In genomic region chr5:172832383-172833315, GRCh38 we compare ENCODE assay signal across 1 cellular context.
A peak's percentile ranks its signal among the peaks of the same experiment; 100 is the strongest.
TF ChIP-seq lines count a peak whose summit lies in the region.

No MANE protein-coding gene starts in this region.

TF ChIP-seq in HepG2, 621 proteins besides CTCF, POLR2A, EP300 and RAD21 (continued from another document and continues in another):
- peak; percentile 89 for TF ChIP-seq MYC (CRISPR knock-in tag; IDR thresholded peaks at IDR 0.05; ENCODE audit: borderline replicate concordance)
- TF ChIP-seq KLF9 (CRISPR knock-in tag; IDR thresholded peaks at IDR 0.05; ENCODE audit: low read depth): no peak
- TF ChIP-seq ZEB1 (IDR thresholded peaks at IDR 0.05; ENCODE audit: insufficient replicate concordance, low read depth): no peak
- no peak for TF ChIP-seq ZFP91 (CRISPR knock-in tag; IDR thresholded peaks at IDR 0.05; ENCODE audit: borderline replicate concordance)
- no peak for TF ChIP-seq SRF (IDR thresholded peaks at IDR 0.05; ENCODE audit: low read depth, low read length)
- no peak for TF ChIP-seq REXO4 (CRISPR knock-in tag; IDR thresholded peaks at IDR 0.05; ENCODE audit: borderline replicate concordance)
- TF ChIP-seq MED1 (CRISPR knock-in tag; IDR thresholded peaks at IDR 0.05): peak; percentile 92
- TF ChIP-seq ZNF451 (CRISPR knock-in tag; IDR thresholded peaks at IDR 0.05): 0 out of 2 replicates have a peak, but pooled peaks have one; percentile 60
- no peak for TF ChIP-seq RFX3 (CRISPR knock-in tag; IDR thresholded peaks at IDR 0.05)
- no peak for TF ChIP-seq ZSCAN20 (CRISPR knock-in tag; IDR thresholded peaks at IDR 0.05; ENCODE audit: borderline replicate concordance)
- TF ChIP-seq ISX (CRISPR knock-in tag; conservative IDR thresholded peaks at IDR 0.05): no peak
- TF ChIP-seq RXRB (CRISPR knock-in tag; IDR thresholded peaks at IDR 0.05; ENCODE audit: borderline replicate concordance): peak; percentile 83
- TF ChIP-seq MLX (CRISPR knock-in tag; IDR thresholded peaks at IDR 0.05): peak; percentile 92
- no peak for TF ChIP-seq EHMT2 (IDR thresholded peaks at IDR 0.05; ENCODE audit: borderline replicate concordance, low read depth, low read length)
- TF ChIP-seq HHEX (CRISPR knock-in tag; IDR thresholded peaks at IDR 0.05): no peak
- TF ChIP-seq NR2F1 (CRISPR knock-in tag; IDR thresholded peaks at IDR 0.05): peak in 1 of 2 experiments; percentile 19; a peak in 1 of 4 replicates
- no peak for TF ChIP-seq HNRNPL (IDR thresholded peaks at IDR 0.05; ENCODE audit: low read depth, low read length)
- no peak for TF ChIP-seq ZMAT3 (CRISPR knock-in tag; conservative IDR thresholded peaks at IDR 0.05)
- no peak for TF ChIP-seq HINFP (CRISPR knock-in tag; IDR thresholded peaks at IDR 0.05; ENCODE audit: low read depth)
- TF ChIP-seq ARNT2 (CRISPR knock-in tag; IDR thresholded peaks at IDR 0.05; ENCODE audit: low read depth): no peak
- TF ChIP-seq ELF3 (CRISPR knock-in tag; IDR thresholded peaks at IDR 0.05): peak; percentile 64
- TF ChIP-seq, protein P1, sequence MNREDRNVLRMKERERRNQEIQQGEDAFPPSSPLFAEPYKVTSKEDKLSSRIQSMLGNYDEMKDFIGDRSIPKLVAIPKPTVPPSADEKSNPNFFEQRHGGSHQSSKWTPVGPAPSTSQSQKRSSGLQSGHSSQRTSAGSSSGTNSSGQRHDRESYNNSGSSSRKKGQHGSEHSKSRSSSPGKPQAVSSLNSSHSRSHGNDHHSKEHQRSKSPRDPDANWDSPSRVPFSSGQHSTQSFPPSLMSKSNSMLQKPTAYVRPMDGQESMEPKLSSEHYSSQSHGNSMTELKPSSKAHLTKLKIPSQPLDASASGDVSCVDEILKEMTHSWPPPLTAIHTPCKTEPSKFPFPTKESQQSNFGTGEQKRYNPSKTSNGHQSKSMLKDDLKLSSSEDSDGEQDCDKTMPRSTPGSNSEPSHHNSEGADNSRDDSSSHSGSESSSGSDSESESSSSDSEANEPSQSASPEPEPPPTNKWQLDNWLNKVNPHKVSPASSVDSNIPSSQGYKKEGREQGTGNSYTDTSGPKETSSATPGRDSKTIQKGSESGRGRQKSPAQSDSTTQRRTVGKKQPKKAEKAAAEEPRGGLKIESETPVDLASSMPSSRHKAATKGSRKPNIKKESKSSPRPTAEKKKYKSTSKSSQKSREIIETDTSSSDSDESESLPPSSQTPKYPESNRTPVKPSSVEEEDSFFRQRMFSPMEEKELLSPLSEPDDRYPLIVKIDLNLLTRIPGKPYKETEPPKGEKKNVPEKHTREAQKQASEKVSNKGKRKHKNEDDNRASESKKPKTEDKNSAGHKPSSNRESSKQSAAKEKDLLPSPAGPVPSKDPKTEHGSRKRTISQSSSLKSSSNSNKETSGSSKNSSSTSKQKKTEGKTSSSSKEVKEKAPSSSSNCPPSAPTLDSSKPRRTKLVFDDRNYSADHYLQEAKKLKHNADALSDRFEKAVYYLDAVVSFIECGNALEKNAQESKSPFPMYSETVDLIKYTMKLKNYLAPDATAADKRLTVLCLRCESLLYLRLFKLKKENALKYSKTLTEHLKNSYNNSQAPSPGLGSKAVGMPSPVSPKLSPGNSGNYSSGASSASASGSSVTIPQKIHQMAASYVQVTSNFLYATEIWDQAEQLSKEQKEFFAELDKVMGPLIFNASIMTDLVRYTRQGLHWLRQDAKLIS (CRISPR knock-in tag; IDR thresholded peaks at IDR 0.05): no peak
- no peak for TF ChIP-seq SATB2 (CRISPR knock-in tag; IDR thresholded peaks at IDR 0.05)
- 0 out of 2 replicates have a peak, but pooled peaks have one; percentile 45 for TF ChIP-seq SRY (CRISPR knock-in tag; IDR thresholded peaks at IDR 0.05)
- peak; percentile 39; the same call in 1 of the 2 replicates for TF ChIP-seq ZFX (CRISPR knock-in tag; IDR thresholded peaks at IDR 0.05; ENCODE audit: low read depth)
- TF ChIP-seq ZNF232 (CRISPR knock-in tag; IDR thresholded peaks at IDR 0.05; ENCODE audit: borderline replicate concordance): no peak
- TF ChIP-seq HNF4G (IDR thresholded peaks at IDR 0.05; ENCODE audit: borderline replicate concordance, low read depth, low read length): peak; percentile 30; the same call in 1 of the 2 replicates
- 0 out of 2 replicates have a peak, but pooled peaks have one; percentile 35 for TF ChIP-seq HNF4G (CRISPR knock-in tag; IDR thresholded peaks at IDR 0.05; ENCODE audit: borderline replicate concordance, low read depth)
- TF ChIP-seq MAX (IDR thresholded peaks at IDR 0.05): peak; percentile 90
- no peak for TF ChIP-seq SMARCE1 (IDR thresholded peaks at IDR 0.05; ENCODE audit: borderline replicate concordance)
- TF ChIP-seq THAP11 (CRISPR knock-in tag; IDR thresholded peaks at IDR 0.05): no peak
- TF ChIP-seq, protein P2, sequence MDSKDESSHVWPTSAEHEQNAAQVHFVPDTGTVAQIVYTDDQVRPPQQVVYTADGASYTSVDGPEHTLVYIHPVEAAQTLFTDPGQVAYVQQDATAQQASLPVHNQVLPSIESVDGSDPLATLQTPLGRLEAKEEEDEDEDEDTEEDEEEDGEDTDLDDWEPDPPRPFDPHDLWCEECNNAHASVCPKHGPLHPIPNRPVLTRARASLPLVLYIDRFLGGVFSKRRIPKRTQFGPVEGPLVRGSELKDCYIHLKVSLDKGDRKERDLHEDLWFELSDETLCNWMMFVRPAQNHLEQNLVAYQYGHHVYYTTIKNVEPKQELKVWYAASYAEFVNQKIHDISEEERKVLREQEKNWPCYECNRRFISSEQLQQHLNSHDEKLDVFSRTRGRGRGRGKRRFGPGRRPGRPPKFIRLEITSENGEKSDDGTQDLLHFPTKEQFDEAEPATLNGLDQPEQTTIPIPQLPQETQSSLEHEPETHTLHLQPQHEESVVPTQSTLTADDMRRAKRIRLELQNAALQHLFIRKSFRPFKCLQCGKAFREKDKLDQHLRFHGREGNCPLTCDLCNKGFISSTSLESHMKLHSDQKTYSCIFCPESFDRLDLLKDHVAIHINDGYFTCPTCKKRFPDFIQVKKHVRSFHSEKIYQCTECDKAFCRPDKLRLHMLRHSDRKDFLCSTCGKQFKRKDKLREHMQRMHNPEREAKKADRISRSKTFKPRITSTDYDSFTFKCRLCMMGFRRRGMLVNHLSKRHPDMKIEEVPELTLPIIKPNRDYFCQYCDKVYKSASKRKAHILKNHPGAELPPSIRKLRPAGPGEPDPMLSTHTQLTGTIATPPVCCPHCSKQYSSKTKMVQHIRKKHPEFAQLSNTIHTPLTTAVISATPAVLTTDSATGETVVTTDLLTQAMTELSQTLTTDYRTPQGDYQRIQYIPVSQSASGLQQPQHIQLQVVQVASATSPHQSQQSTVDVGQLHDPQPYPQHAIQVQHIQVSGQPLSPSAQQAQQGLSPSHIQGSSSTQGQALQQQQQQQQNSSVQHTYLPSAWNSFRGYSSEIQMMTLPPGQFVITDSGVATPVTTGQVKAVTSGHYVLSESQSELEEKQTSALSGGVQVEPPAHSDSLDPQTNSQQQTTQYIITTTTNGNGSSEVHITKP (CRISPR knock-in tag; IDR thresholded peaks at IDR 0.05; ENCODE audit: low read depth): peak; percentile 11; the same call in 1 of the 2 replicates
- TF ChIP-seq ZBTB38 (CRISPR knock-in tag; IDR thresholded peaks at IDR 0.05): no peak
- no peak for TF ChIP-seq E2F5 (CRISPR knock-in tag; conservative IDR thresholded peaks at IDR 0.05)
- TF ChIP-seq, protein P3, sequence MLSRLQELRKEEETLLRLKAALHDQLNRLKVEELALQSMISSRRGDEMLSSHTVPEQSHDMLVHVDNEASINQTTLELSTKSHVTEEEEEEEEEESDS (CRISPR knock-in tag; IDR thresholded peaks at IDR 0.05; ENCODE audit: borderline replicate concordance): no peak
- TF ChIP-seq ZMYM2 (CRISPR knock-in tag; IDR thresholded peaks at IDR 0.05): peak; percentile 57; the same call in 1 of the 2 replicates
- 0 out of 2 replicates have a peak, but pooled peaks have one; percentile 9 for TF ChIP-seq GATAD1 (CRISPR knock-in tag; IDR thresholded peaks at IDR 0.05)
- TF ChIP-seq, protein P4, sequence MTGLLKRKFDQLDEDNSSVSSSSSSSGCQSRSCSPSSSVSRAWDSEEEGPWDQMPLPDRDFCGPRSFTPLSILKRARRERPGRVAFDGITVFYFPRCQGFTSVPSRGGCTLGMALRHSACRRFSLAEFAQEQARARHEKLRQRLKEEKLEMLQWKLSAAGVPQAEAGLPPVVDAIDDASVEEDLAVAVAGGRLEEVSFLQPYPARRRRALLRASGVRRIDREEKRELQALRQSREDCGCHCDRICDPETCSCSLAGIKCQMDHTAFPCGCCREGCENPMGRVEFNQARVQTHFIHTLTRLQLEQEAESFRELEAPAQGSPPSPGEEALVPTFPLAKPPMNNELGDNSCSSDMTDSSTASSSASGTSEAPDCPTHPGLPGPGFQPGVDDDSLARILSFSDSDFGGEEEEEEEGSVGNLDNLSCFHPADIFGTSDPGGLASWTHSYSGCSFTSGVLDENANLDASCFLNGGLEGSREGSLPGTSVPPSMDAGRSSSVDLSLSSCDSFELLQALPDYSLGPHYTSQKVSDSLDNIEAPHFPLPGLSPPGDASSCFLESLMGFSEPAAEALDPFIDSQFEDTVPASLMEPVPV (CRISPR knock-in tag; IDR thresholded peaks at IDR 0.05): 0 out of 2 replicates have a peak, but pooled peaks have one; percentile 7
- TF ChIP-seq SAP130 (CRISPR knock-in tag; IDR thresholded peaks at IDR 0.05; ENCODE audit: low read depth): peak; percentile 79
- TF ChIP-seq, protein P5, sequence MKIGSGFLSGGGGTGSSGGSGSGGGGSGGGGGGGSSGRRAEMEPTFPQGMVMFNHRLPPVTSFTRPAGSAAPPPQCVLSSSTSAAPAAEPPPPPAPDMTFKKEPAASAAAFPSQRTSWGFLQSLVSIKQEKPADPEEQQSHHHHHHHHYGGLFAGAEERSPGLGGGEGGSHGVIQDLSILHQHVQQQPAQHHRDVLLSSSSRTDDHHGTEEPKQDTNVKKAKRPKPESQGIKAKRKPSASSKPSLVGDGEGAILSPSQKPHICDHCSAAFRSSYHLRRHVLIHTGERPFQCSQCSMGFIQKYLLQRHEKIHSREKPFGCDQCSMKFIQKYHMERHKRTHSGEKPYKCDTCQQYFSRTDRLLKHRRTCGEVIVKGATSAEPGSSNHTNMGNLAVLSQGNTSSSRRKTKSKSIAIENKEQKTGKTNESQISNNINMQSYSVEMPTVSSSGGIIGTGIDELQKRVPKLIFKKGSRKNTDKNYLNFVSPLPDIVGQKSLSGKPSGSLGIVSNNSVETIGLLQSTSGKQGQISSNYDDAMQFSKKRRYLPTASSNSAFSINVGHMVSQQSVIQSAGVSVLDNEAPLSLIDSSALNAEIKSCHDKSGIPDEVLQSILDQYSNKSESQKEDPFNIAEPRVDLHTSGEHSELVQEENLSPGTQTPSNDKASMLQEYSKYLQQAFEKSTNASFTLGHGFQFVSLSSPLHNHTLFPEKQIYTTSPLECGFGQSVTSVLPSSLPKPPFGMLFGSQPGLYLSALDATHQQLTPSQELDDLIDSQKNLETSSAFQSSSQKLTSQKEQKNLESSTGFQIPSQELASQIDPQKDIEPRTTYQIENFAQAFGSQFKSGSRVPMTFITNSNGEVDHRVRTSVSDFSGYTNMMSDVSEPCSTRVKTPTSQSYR (CRISPR knock-in tag; IDR thresholded peaks at IDR 0.05; ENCODE audit: borderline replicate concordance): no peak
- TF ChIP-seq, protein P6, sequence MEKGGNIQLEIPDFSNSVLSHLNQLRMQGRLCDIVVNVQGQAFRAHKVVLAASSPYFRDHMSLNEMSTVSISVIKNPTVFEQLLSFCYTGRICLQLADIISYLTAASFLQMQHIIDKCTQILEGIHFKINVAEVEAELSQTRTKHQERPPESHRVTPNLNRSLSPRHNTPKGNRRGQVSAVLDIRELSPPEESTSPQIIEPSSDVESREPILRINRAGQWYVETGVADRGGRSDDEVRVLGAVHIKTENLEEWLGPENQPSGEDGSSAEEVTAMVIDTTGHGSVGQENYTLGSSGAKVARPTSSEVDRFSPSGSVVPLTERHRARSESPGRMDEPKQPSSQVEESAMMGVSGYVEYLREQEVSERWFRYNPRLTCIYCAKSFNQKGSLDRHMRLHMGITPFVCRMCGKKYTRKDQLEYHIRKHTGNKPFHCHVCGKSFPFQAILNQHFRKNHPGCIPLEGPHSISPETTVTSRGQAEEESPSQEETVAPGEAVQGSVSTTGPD (CRISPR knock-in tag; IDR thresholded peaks at IDR 0.05): no peak
- TF ChIP-seq KLF6 (CRISPR knock-in tag; IDR thresholded peaks at IDR 0.05): no peak
- no peak for TF ChIP-seq TRIM24 (CRISPR knock-in tag; IDR thresholded peaks at IDR 0.05)
